In genomic region chr11:111095327-111095726, GRCh38 we compare ENCODE assay signal across 18 cellular contexts.
DNase-seq lines count a peak whose midpoint lies in the region; ATAC-seq lines count a peak whose summit lies in the region.
"Had no signal": no experiment of that assay in that cellular context is flagged by ENCODE, and none has a peak within 500 bp of the region (broad histone marks: within the 10 kb centered on the region; RNA-seq: fewer than 3 reads in every experiment).

No MANE protein-coding gene starts in this region.

- DNase-seq in EL = no peak
- no peak for DNase-seq in SIG-M5 (lab: John Stamatoyannopoulos, UW)
- DNase-seq in activated CD4-positive, alpha-beta T cell treated with anti-CD3 and anti-CD28 coated beads, Interleukin-2, amount 50 U/mL, for 48 hours = no peak
- DNase-seq: Calu3; CD4-positive, CD25-positive, alpha-beta regulatory T cell; DMS53; GM23248; NCI-H1048; NCI-H146; NCI-H510A treated with DMSO at 0.1 percent for 48 hours; NCI-H82 had no signal

- peak; percentile 48 for ATAC-seq in GM19395 (IDR thresholded peaks at IDR 0.05; ENCODE audit: unreplicated experiment)
- ATAC-seq in HG02973 (IDR thresholded peaks at IDR 0.05; ENCODE audit: unreplicated experiment) = peak; percentile 67
- peak; percentile 45 for ATAC-seq in HG03460 (IDR thresholded peaks at IDR 0.05; ENCODE audit: unreplicated experiment)
- no peak for ATAC-seq in GM21526 (IDR thresholded peaks at IDR 0.05; ENCODE audit: low FRiP score, unreplicated experiment)
- ATAC-seq: HepG2, Panc1, Right ventricle myocardium inferior had no signal
